Comparison of ENCODE assay signal across 17 cellular contexts in genomic region chr17:78376161-78376560, GRCh38. TPM values are rescaled to one million over a fixed set of nuclear protein-coding genes. Genes with fewer than 3 reads are reported as not detected.
DNase-seq lines count a peak whose midpoint lies in the region; ATAC-seq and TF ChIP-seq lines count a peak whose summit lies in the region.
"Had no signal": no experiment of that assay in that cellular context is flagged by ENCODE, and none has a peak within 500 bp of the region (broad histone marks: within the 10 kb centered on the region; RNA-seq: fewer than 3 reads in every experiment).

No MANE protein-coding gene starts in this region.

- no peak overlapping the region for H4K91ac ChIP-seq in trophoblast cell (ENCODE audit: low read depth, low read length)

- peaks cover 62% of the 10 kb centered on the region for H3K79me1 ChIP-seq in trophoblast cell (ENCODE audit: low read length)

- no peak for DNase-seq in CD14-positive monocyte (ENCODE audit: low spot score)
- DNase-seq in RWPE2 (ENCODE audit: low spot score) = no peak
- DNase-seq in fibroblast of lung (ENCODE audit: low read depth in 2 of 2) = peak in 1 of 2 donors; percentile 79
- no peak for DNase-seq in trophoblast cell
- DNase-seq in NCI-H2081 treated with DMSO at 0.1 percent for 48 hours (lab: John Stamatoyannopoulos, UW) = no peak
- DNase-seq in stimulated activated CD4-positive, alpha-beta T cell treated with anti-CD3 and anti-CD28 coated beads, Interleukin-4, amount 100 ng/mL, for 4 hours = no peak
- DNase-seq in SKM-1 treated with dmso at 0.1 percent for 144 hours (lab: John Stamatoyannopoulos, UW; ENCODE audit: unreplicated experiment) = no peak
- no peak for DNase-seq in HuH-7 (ENCODE audit: low spot score)
- DNase-seq: DMS79; effector CD4-positive, alpha-beta T cell; NCI-H82; SHP77; stimulated activated CD4-positive, alpha-beta T cell treated with anti-CD3 and anti-CD28 coated beads, Interleukin-15, amount 100 ng/mL, for 24 hours had no signal

- intact Hi-C loops in CD14-positive monocyte (cut with micrococcal nuclease) = no loop called here

- H3K4me2 ChIP-seq in fibroblast of lung (ENCODE audit: extremely low read depth, insufficient read depth, low read length) (peak overlapping the region; percentile 62), trophoblast cell (ENCODE audit: low read length) (no peak overlapping the region)

- H3K23ac ChIP-seq in trophoblast cell (ENCODE audit: low read length) = no peak overlapping the region

- ATAC-seq in RWPE2 (ENCODE audit: low read depth) = no peak
- ATAC-seq: K562, left colon had no signal

- H3K9me3 Mint-ChIP-seq in CD14-positive monocyte = no peaks in the 10 kb centered on the region

- peak overlapping the region; percentile 80 to 97 (median 92) for H3K27ac Mint-ChIP-seq in CD14-positive monocyte

- no CpG with 5 or more reads among the region's 5 CpGs for WGBS in trophoblast cell (ENCODE audit: extremely low coverage, insufficient coverage, insufficient read length)

- H3K79me2 ChIP-seq in fibroblast of lung (ENCODE audit: control insufficient read depth, insufficient read depth, low read length) = peaks cover 25% of the 10 kb centered on the region
- peaks cover 25% of the 10 kb centered on the region for H3K79me2 ChIP-seq in trophoblast cell (ENCODE audit: control insufficient read depth, insufficient read depth, low read length, poor library complexity)

- H3K27ac ChIP-seq in RWPE2 (ENCODE audit: poor library complexity, severe bottlenecking) (peak overlapping the region; percentile 87), fibroblast of lung (ENCODE audit: insufficient read depth, low read length) (peak overlapping the region; percentile 99), trophoblast cell (ENCODE audit: low read depth, low read length) (peak overlapping the region; percentile 100)
- H3K27ac ChIP-seq: uterus had no signal

- H3K27me3 Mint-ChIP-seq in CD14-positive monocyte (ENCODE audit: low read depth in 3 of 3) = peaks cover 0 to 1% (median 0%) of the 10 kb centered on the region in 3 donors

- peak overlapping the region; percentile 82 for H2BK5ac ChIP-seq in trophoblast cell (ENCODE audit: low read depth, low read length, poor library complexity)

- no peak overlapping the region for H2BK120ac ChIP-seq in trophoblast cell (ENCODE audit: insufficient read depth, low read length, poor library complexity)

- no peak overlapping the region for H4K12ac ChIP-seq in trophoblast cell (ENCODE audit: low read depth, low read length)

- H3K4me1 Mint-ChIP-seq in CD14-positive monocyte = peaks cover 61% of the 10 kb centered on the region

- no peak overlapping the region for H2AK5ac ChIP-seq in trophoblast cell (ENCODE audit: low read length)

- no peaks in the 10 kb centered on the region for H3K9me3 ChIP-seq in RWPE2 (ENCODE audit: severe bottlenecking)
- no peaks in the 10 kb centered on the region for H3K9me3 ChIP-seq in fibroblast of lung (ENCODE audit: control insufficient read depth, insufficient read depth, low read depth, low read length)
- H3K9me3 ChIP-seq in trophoblast cell (ENCODE audit: insufficient read depth, low read depth, low read length) = no peaks in the 10 kb centered on the region
- H3K9me3 ChIP-seq: ascending aorta, uterus had no signal

- peaks cover 14 to 19% of the 10 kb centered on the region in 2 donors for H3K36me3 Mint-ChIP-seq in CD14-positive monocyte

- no peak overlapping the region for H2AFZ ChIP-seq in fibroblast of lung (ENCODE audit: low read length)
- no peak overlapping the region for H2AFZ ChIP-seq in trophoblast cell (ENCODE audit: insufficient read depth, low read length, poor library complexity)

- no peak for TF ChIP-seq CTCF in CD14-positive monocyte (IDR thresholded peaks at IDR 0.05)
- no peak for TF ChIP-seq CTCF in RWPE2 (IDR thresholded peaks at IDR 0.05; ENCODE audit: poor library complexity, severe bottlenecking)
- TF ChIP-seq CTCF in fibroblast of lung (conservative IDR thresholded peaks at IDR 0.05 in 1 of 2, IDR thresholded peaks at IDR 0.05 in 1 of 2; ENCODE audit: low read depth in 1 of 2, low read length in 2 of 2) = no peak

- no peak overlapping the region for H3K18ac ChIP-seq in trophoblast cell (ENCODE audit: low read length)

- H3K14ac ChIP-seq in trophoblast cell (ENCODE audit: low read length) = peak overlapping the region; percentile 8

- H4K20me1 ChIP-seq in fibroblast of lung (ENCODE audit: control insufficient read depth, extremely low read depth, insufficient read depth, low read length) = no peaks in the 10 kb centered on the region

- H3K36me3 ChIP-seq in RWPE2 (ENCODE audit: low read depth) = peaks cover 8% of the 10 kb centered on the region
- H3K36me3 ChIP-seq in fibroblast of lung (ENCODE audit: control insufficient read depth, insufficient read depth, low read length) = peaks cover 2% of the 10 kb centered on the region
- peaks cover 0 to 2% of the 10 kb centered on the region in 2 experiments for H3K36me3 ChIP-seq in trophoblast cell (ENCODE audit: control insufficient read depth in 1 of 2, insufficient read depth in 2 of 2, low read length in 2 of 2)
- H3K36me3 ChIP-seq: ascending aorta, uterus had no signal

- H3K9ac ChIP-seq in fibroblast of lung (ENCODE audit: insufficient read depth, low read length) (no peak overlapping the region), trophoblast cell (ENCODE audit: low read length) (no peak overlapping the region)

- H3K27me3 ChIP-seq in RWPE2 (ENCODE audit: insufficient read depth, poor library complexity, severe bottlenecking) (no peaks in the 10 kb centered on the region), fibroblast of lung (ENCODE audit: control insufficient read depth, insufficient read depth, low read length) (no peaks in the 10 kb centered on the region), trophoblast cell (ENCODE audit: insufficient read depth, low read length) (no peaks in the 10 kb centered on the region)
- H3K27me3 ChIP-seq: ascending aorta, uterus had no signal

- peak overlapping the region; percentile 53 for H2BK12ac ChIP-seq in trophoblast cell (ENCODE audit: low read length)

- no peak overlapping the region for H4K8ac ChIP-seq in trophoblast cell (ENCODE audit: low read depth, low read length)

- H3K4me3 Mint-ChIP-seq in CD14-positive monocyte = no peak overlapping the region

- H3K4ac ChIP-seq in trophoblast cell (ENCODE audit: low read depth, low read length) = no peak overlapping the region

- H3K4me3 ChIP-seq in RWPE2 (ENCODE audit: severe bottlenecking) = no peak overlapping the region
- peak overlapping the region in 1 of 4 experiments; percentile 9 for H3K4me3 ChIP-seq in fibroblast of lung (replicated peaks in 1 of 4; ENCODE audit: control extremely low read depth in 1 of 4, insufficient read depth in 1 of 4, low read depth in 3 of 4, low read length in 4 of 4)
- H3K4me3 ChIP-seq in trophoblast cell (ENCODE audit: low read depth, low read length) = no peak overlapping the region
- H3K4me3 ChIP-seq: ascending aorta, K562, uterus had no signal

- H3K4me1 ChIP-seq in RWPE2 (ENCODE audit: insufficient read depth, poor library complexity, severe bottlenecking) (peaks cover 41% of the 10 kb centered on the region), fibroblast of lung (ENCODE audit: control insufficient read depth, extremely low read depth, insufficient read depth, low read length) (peaks cover 37% of the 10 kb centered on the region), trophoblast cell (ENCODE audit: control insufficient read depth in 1 of 2, insufficient read depth in 2 of 2, low read length in 2 of 2) (peaks cover 38 to 44% of the 10 kb centered on the region in 2 experiments)

RNA-seq across cellular contexts. Expression of gene PGS1, which starts 2.3 kb away (rescaled TPM):
- polyA plus RNA-seq in CD14-positive monocyte (10 to 100 TPM; 26.0 to 28.0 TPM), fibroblast of lung (21.7 and 22.4 TPM in 2 replicates)
- 29.8 and 34.5 TPM in 2 replicates for total RNA-seq in fibroblast of lung
- 16.6 and 21.3 TPM in 2 replicates for polyA plus RNA-seq in fibroblast of lung (2012)
- polyA minus RNA-seq in fibroblast of lung (ENCODE audit: low replicate concordance) = 27.9 and 37.7 TPM in 2 replicates
- polyA plus RNA-seq in trophoblast cell (2013) = 23.9 and 26.5 TPM in 2 replicates

RNA-seq across cellular contexts. Expression of gene SOCS3, which starts 16.3 kb away (rescaled TPM):
- 100 to 1,000 TPM; 123 to 144 TPM for polyA plus RNA-seq in CD14-positive monocyte
- 163 and 185 TPM in 2 replicates for total RNA-seq in fibroblast of lung
- 52.6 and 87.8 TPM in 2 replicates for polyA plus RNA-seq in fibroblast of lung
- polyA plus RNA-seq in fibroblast of lung (2012) = 59.6 and 94.1 TPM in 2 replicates
- 48.9 and 50.2 TPM in 2 replicates for polyA minus RNA-seq in fibroblast of lung (ENCODE audit: low replicate concordance)
- 33.2 and 33.8 TPM in 2 replicates for polyA plus RNA-seq in trophoblast cell (2013)
